1 cellular context compared by ENCODE assay signal in the genomic region with DNA sequence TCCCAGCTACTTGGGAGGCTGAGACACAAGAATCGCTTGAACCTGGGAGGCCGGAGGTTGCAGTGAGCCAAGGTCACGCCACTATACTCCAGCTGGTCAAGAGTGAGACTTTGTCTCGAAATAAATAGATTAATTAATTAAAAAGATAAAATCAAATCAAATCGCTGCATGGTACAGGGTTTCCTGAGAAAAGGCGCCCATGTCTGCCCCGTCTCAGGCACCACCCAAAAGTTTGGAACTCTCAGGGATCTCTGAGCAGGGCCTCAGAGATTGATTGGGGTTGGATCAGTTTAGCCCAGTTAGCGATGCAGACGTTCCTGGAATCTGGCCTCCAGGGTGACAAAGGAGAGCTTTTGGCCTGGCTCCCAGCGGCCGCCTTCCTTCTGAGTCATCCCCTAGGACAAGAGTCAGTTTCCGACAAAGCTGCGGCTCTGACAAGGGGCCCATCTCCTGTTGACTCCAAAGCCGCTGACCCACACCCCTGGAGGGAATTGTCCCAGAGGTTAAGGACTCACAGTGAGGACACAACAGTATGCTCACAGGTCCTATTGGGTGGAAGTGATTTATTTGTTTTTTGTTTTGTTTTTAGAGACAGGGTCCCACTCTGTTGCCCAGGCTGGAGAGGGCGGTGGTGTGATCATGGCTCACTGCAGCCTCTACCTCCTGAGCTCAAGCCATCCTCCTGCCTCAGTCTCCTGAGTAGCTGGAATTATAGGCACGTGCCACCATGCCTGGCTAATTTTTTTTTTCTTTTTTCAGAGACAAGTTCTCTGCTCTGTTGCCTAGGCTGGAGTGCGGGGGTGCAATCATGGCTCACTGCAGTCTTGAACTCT.
TF ChIP-seq lines count a peak whose summit lies in the region.

No MANE protein-coding gene starts in this region.

TF ChIP-seq in Ishikawa, 13 proteins besides CTCF, POLR2A, EP300 and RAD21 (continued from another document):
- TF ChIP-seq, protein P1, sequence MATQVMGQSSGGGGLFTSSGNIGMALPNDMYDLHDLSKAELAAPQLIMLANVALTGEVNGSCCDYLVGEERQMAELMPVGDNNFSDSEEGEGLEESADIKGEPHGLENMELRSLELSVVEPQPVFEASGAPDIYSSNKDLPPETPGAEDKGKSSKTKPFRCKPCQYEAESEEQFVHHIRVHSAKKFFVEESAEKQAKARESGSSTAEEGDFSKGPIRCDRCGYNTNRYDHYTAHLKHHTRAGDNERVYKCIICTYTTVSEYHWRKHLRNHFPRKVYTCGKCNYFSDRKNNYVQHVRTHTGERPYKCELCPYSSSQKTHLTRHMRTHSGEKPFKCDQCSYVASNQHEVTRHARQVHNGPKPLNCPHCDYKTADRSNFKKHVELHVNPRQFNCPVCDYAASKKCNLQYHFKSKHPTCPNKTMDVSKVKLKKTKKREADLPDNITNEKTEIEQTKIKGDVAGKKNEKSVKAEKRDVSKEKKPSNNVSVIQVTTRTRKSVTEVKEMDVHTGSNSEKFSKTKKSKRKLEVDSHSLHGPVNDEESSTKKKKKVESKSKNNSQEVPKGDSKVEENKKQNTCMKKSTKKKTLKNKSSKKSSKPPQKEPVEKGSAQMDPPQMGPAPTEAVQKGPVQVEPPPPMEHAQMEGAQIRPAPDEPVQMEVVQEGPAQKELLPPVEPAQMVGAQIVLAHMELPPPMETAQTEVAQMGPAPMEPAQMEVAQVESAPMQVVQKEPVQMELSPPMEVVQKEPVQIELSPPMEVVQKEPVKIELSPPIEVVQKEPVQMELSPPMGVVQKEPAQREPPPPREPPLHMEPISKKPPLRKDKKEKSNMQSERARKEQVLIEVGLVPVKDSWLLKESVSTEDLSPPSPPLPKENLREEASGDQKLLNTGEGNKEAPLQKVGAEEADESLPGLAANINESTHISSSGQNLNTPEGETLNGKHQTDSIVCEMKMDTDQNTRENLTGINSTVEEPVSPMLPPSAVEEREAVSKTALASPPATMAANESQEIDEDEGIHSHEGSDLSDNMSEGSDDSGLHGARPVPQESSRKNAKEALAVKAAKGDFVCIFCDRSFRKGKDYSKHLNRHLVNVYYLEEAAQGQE (IDR thresholded peaks at IDR 0.05; ENCODE audit: low read depth): no peak
- TF ChIP-seq CREB1 (IDR thresholded peaks at IDR 0.05; ENCODE audit: low read depth) (no peak), MAX (IDR thresholded peaks at IDR 0.05) (no peak), FOXM1 (IDR thresholded peaks at IDR 0.05; ENCODE audit: borderline replicate concordance, low read depth) (no peak), NFIC (IDR thresholded peaks at IDR 0.05) (peak; percentile 72), YY1 (IDR thresholded peaks at IDR 0.05; ENCODE audit: low read depth) (no peak)
